In the genomic region with DNA sequence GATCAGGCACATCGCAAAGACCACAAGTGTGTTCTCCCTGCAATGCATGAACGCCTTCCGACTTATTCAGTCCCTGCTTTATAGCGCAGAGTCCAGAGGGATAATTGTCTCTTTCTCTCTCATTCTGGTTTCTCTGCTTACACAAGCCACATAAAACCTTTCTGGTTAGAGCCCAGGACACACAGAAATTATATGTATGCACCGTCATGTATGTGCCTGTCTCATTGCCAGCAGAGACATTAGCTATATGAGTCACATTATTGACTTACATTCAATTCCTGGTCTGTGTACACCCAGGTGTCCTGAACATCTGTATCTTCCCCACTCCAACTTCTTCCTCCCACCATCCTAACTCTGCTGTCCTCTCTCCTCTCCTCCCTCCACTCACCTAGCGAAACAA, we compare ENCODE assay signal across 19 cellular contexts. TPM values are rescaled to one million over a fixed set of nuclear protein-coding genes. Genes with fewer than 3 reads are reported as not detected.
DNase-seq lines count a peak whose midpoint lies in the region; ATAC-seq and TF ChIP-seq lines count a peak whose summit lies in the region.
"Had no signal": no experiment of that assay in that cellular context is flagged by ENCODE, and none has a peak within 500 bp of the region (broad histone marks: within the 10 kb centered on the region; RNA-seq: fewer than 3 reads in every experiment).

No MANE protein-coding gene starts in this region.

- BruUV-seq in A673 (replicated peaks; lab: Mats Ljungman, UMichigan), result no TSS peak

- CTCF ChIA-PET in A673 (lab: Charles Lee), result no interaction called here

- H3K9me3 ChIP-seq in A673 (ENCODE audit: low read depth, low read length, poor library complexity, severe bottlenecking), result no peaks in the 10 kb centered on the region
- H3K9me3 ChIP-seq: HAP-1 had no signal

- POLR2A ChIA-PET in A673 (lab: Charles Lee; ENCODE audit: low non-redundant PET), result no interaction called here

- DNase-seq in DMS53 (lab: John Stamatoyannopoulos, UW) (peak; percentile 45), DMS53 treated with DMSO at 0.1 percent for 48 hours (lab: John Stamatoyannopoulos, UW; ENCODE audit: unreplicated experiment) (no peak), A673 (ENCODE audit: low spot score) (no peak), NCI-H1105 treated with DMSO at 0.1 percent for 48 hours (lab: John Stamatoyannopoulos, UW) (peak; percentile 24), epithelial cell of prostate (ENCODE audit: low read depth, low spot score) (peak; percentile 36), posterior cingulate gyrus (no peak)
- DNase-seq: 8988T; CD8-positive, alpha-beta memory T cell; IMR-90; Karpas-422; MM.1S; NCI-H1092 treated with DMSO at 0.1 percent for 48 hours; NCI-H187 treated with DMSO at 0.1 percent for 48 hours; NCI-H524 treated with DMSO at 0.1 percent for 48 hours had no signal

- H3K4me1 ChIP-seq in A673 (ENCODE audit: insufficient read depth, low read length, poor library complexity, severe bottlenecking), result peaks cover 32% of the 10 kb centered on the region
- H3K4me1 ChIP-seq: HAP-1 had no signal

- H3K4me3 ChIP-seq in A673 (ENCODE audit: low read depth, low read length, poor library complexity, severe bottlenecking), result no peak overlapping the region
- H3K4me3 ChIP-seq: HAP-1 had no signal

- H3K27ac ChIP-seq in A673 (ENCODE audit: low read depth, low read length, poor library complexity, severe bottlenecking) (peak overlapping the region; percentile 56), epithelial cell of prostate (no peak overlapping the region)

- H3K36me3 ChIP-seq in A673 (ENCODE audit: insufficient read depth, low read length, poor library complexity, severe bottlenecking), result peaks cover 5% of the 10 kb centered on the region
- H3K36me3 ChIP-seq: HAP-1 had no signal

- TF ChIP-seq CTCF in A673 (conservative IDR thresholded peaks at IDR 0.05; ENCODE audit: low read depth, low read length), result no peak

- no peaks in the 10 kb centered on the region for H3K27me3 ChIP-seq in A673 (replicated peaks; ENCODE audit: insufficient read depth, low read depth, low read length, poor library complexity)

- no peak for ATAC-seq in GM21717 (IDR thresholded peaks at IDR 0.05; ENCODE audit: unreplicated experiment)
- no peak for ATAC-seq in GM21737 (IDR thresholded peaks at IDR 0.05; ENCODE audit: unreplicated experiment)

- intact Hi-C loops in A673 (cut with micrococcal nuclease; ENCODE audit: unreplicated experiment), result no loop called here
- intact Hi-C loops in posterior cingulate gyrus (cut with DNase I), result no loop called here

RNA-seq across cellular contexts. Expression of a gene that starts 44.0 kb away (rescaled TPM):
- total RNA-seq in A673 (2021), result 22.3 and 26.6 TPM in 2 replicates
- total RNA-seq: CD8-positive, alpha-beta memory T cell; HT-29; IMR-90; SK-MEL-5 had no signal

Comparison
In these comparisons a context has a peak if more than half of its experiments do, and no peak if none do; other contexts are left out.
1. DNase-seq: peak in DMS53 (single experiment), NCI-H1105 treated with DMSO at 0.1 percent for 48 hours (single experiment) and epithelial cell of prostate (single experiment); none in DMS53 treated with DMSO at 0.1 percent for 48 hours (single experiment), A673 (single experiment) and posterior cingulate gyrus (0 of 10).